ENCODE assay signal across 8 cellular contexts in genomic region chr6:34223964-34224940, GRCh38. TPM values are rescaled to one million over a fixed set of nuclear protein-coding genes. Genes with fewer than 3 reads are reported as not detected.
DNase-seq lines count a peak whose midpoint lies in the region; TF ChIP-seq lines count a peak whose summit lies in the region.

No MANE protein-coding gene starts in this region.

- H3K4me2 ChIP-seq in Loucy (ENCODE audit: low read depth, low read length, poor library complexity, severe bottlenecking): peak overlapping the region; percentile 88
- H3K4me2 ChIP-seq in neuronal stem cell (ENCODE audit: insufficient read depth, low read length, poor library complexity, severe bottlenecking): peak overlapping the region; percentile 69

- peak overlapping the region; percentile 72 for H4K8ac ChIP-seq in neuronal stem cell (ENCODE audit: low read depth, low read length)

- peak overlapping the region; percentile 96 for H3K23ac ChIP-seq in neuronal stem cell (ENCODE audit: low read depth, low read length, poor library complexity)

- peak overlapping the region; percentile 91 for H2BK5ac ChIP-seq in neuronal stem cell (ENCODE audit: low read length)

- no peaks in the 10 kb centered on the region for H3K9me2 ChIP-seq in Loucy (replicated peaks; ENCODE audit: low read depth, low read length)

- H2AK5ac ChIP-seq in neuronal stem cell (ENCODE audit: low read depth, low read length): peak overlapping the region; percentile 99

- peak overlapping the region; percentile 94 for H4K91ac ChIP-seq in neuronal stem cell (ENCODE audit: low read depth, low read length, poor library complexity)

- H3K9me3 ChIP-seq in Loucy (ENCODE audit: insufficient read depth, low read depth, low read length): no peaks in the 10 kb centered on the region
- H3K9me3 ChIP-seq in neuronal stem cell (replicated peaks in 1 of 2; ENCODE audit: control insufficient read depth in 2 of 2, insufficient read depth in 1 of 2, low read depth in 1 of 2, low read length in 2 of 2): no peaks in the 10 kb centered on the region
- no peaks in the 10 kb centered on the region for H3K9me3 ChIP-seq in subcutaneous abdominal adipose tissue (ENCODE audit: control insufficient read depth in 5 of 5, low read length in 5 of 5)

- peak overlapping the region; percentile 90 for H3K9ac ChIP-seq in Loucy (ENCODE audit: low read depth, low read length, poor library complexity, severe bottlenecking)
- peak overlapping the region; percentile 77 for H3K9ac ChIP-seq in neuronal stem cell (ENCODE audit: low read depth, low read length, poor library complexity)
- H3K9ac ChIP-seq in subcutaneous abdominal adipose tissue (ENCODE audit: low read length in 5 of 5): peak overlapping the region; percentile 42 to 96 (median 87)

- TF ChIP-seq CTCF in Loucy (conservative IDR thresholded peaks at IDR 0.05; ENCODE audit: low read length): no peak

- H3K4me3 ChIP-seq in H7 (ENCODE audit: insufficient read depth, low read depth, low read length) (peak overlapping the region; percentile 55), Loucy (ENCODE audit: low read length, poor library complexity, severe bottlenecking) (peak overlapping the region; percentile 80), neuronal stem cell (ENCODE audit: low read length in 2 of 2) (peak overlapping the region; percentile 38 to 54), subcutaneous abdominal adipose tissue (ENCODE audit: low read depth in 1 of 5, low read length in 5 of 5) (peak overlapping the region; percentile 63 to 82 (median 72))

- H3K4me1 ChIP-seq in Loucy (ENCODE audit: insufficient read depth, low read length, poor library complexity, severe bottlenecking) (peaks cover 26% of the 10 kb centered on the region), neuronal stem cell (ENCODE audit: control insufficient read depth in 2 of 2, insufficient read depth in 1 of 2, low read depth in 1 of 2, low read length in 2 of 2) (peaks cover 12 to 24% of the 10 kb centered on the region in 2 donors), subcutaneous abdominal adipose tissue (ENCODE audit: control insufficient read depth in 5 of 5, insufficient read depth in 5 of 5, low read length in 5 of 5) (peaks cover 0 to 16% (median 14%) of the 10 kb centered on the region in 5 donors)

- peak; percentile 98 for DNase-seq in ELR (ENCODE audit: low read depth)
- peak; percentile 99 for DNase-seq in H7
- DNase-seq in SIG-M5 treated with dmso at 0.1 percent for 504 hours (lab: John Stamatoyannopoulos, UW; ENCODE audit: unreplicated experiment): peak; percentile 88
- peak; percentile 81 to 92 (median 86) for DNase-seq in activated naive CD4-positive, alpha-beta T cell (lab: John Stamatoyannopoulos, UW)
- peak; percentile 87 for DNase-seq in foreskin melanocyte
- peak; percentile 85 for DNase-seq in neuronal stem cell (ENCODE audit: low spot score)

- no peaks in the 10 kb centered on the region for H3F3A ChIP-seq in Loucy (ENCODE audit: low read depth)

- WGBS in neuronal stem cell (ENCODE audit: extremely low coverage in 2 of 2, insufficient read length in 2 of 2, insufficient replicate concordance in 1 of 2), 2 donors: no CpG with 5 or more reads among the region's 55 CpGs

- H3K36me3 ChIP-seq in H7 (replicated peaks; ENCODE audit: control insufficient read depth, insufficient read depth, low read length) (no peaks in the 10 kb centered on the region), Loucy (ENCODE audit: insufficient read depth, low read length) (no peaks in the 10 kb centered on the region), neuronal stem cell (replicated peaks in 1 of 2; ENCODE audit: control insufficient read depth in 2 of 2, insufficient read depth in 2 of 2, low read length in 2 of 2) (no peaks in the 10 kb centered on the region), subcutaneous abdominal adipose tissue (ENCODE audit: control insufficient read depth in 5 of 5, insufficient read depth in 5 of 5, low read length in 5 of 5) (no peaks in the 10 kb centered on the region)

- peak overlapping the region; percentile 99 for H2BK15ac ChIP-seq in neuronal stem cell (ENCODE audit: low read length)

- H2BK120ac ChIP-seq in neuronal stem cell (ENCODE audit: low read depth, low read length): peak overlapping the region; percentile 85

- no peaks in the 10 kb centered on the region for H3K79me1 ChIP-seq in neuronal stem cell (ENCODE audit: low read depth, low read length)

- H3K79me2 ChIP-seq in Loucy (ENCODE audit: insufficient read depth, low read length): no peaks in the 10 kb centered on the region

- peak overlapping the region; percentile 98 for H3K18ac ChIP-seq in neuronal stem cell (ENCODE audit: low read length)

- H3K14ac ChIP-seq in neuronal stem cell (ENCODE audit: low read length): no peak overlapping the region

- H2AFZ ChIP-seq in Loucy (ENCODE audit: low read length) (peak overlapping the region; percentile 98), neuronal stem cell (ENCODE audit: low read length) (peak overlapping the region; percentile 92)

- H3K4ac ChIP-seq in neuronal stem cell (ENCODE audit: low read length): peak overlapping the region; percentile 93

- H3K27me3 ChIP-seq in H7 (ENCODE audit: control insufficient read depth, insufficient read depth, low read length) (no peaks in the 10 kb centered on the region), Loucy (ENCODE audit: insufficient read depth, low read length, poor library complexity, severe bottlenecking) (no peaks in the 10 kb centered on the region), neuronal stem cell (ENCODE audit: control insufficient read depth in 3 of 3, insufficient read depth in 3 of 3, low read depth in 1 of 3, low read length in 3 of 3) (no peaks in the 10 kb centered on the region), subcutaneous abdominal adipose tissue (ENCODE audit: control insufficient read depth in 5 of 5, insufficient read depth in 4 of 5, low read length in 5 of 5) (no peaks in the 10 kb centered on the region)

- H4K20me1 ChIP-seq in Loucy (ENCODE audit: insufficient read depth, low read length, poor library complexity, severe bottlenecking): no peaks in the 10 kb centered on the region

- peak overlapping the region; percentile 46 for H2BK12ac ChIP-seq in neuronal stem cell (ENCODE audit: low read length)

- H3K27ac ChIP-seq in neuronal stem cell (replicated peaks; ENCODE audit: low read length): peak overlapping the region; percentile 84
- H3K27ac ChIP-seq in subcutaneous abdominal adipose tissue (ENCODE audit: low read depth, low read length): peak overlapping the region; percentile 93

RNA-seq across cellular contexts. Expression of gene HMGA1, which starts 12.4 kb away (rescaled TPM):
- total RNA-seq in H7 (2014; rRNA removed; shearing (Covaris generic)): 1,768 and 1,892 TPM in 2 replicates
- polyA plus RNA-seq in neuronal stem cell (2013, experiment 1 of 2): 2,319 TPM
- polyA plus RNA-seq in neuronal stem cell (2013, experiment 2 of 2): 2,280 TPM

RNA-seq across cellular contexts. Expression of gene SMIM29, which starts 24.6 kb away (rescaled TPM):
- total RNA-seq in H7 (2014; rRNA removed; shearing (Covaris generic)): 12.4 and 24.5 TPM in 2 replicates
- polyA plus RNA-seq in neuronal stem cell (2013, experiment 1 of 2): 6.3 TPM
- polyA plus RNA-seq in neuronal stem cell (2013, experiment 2 of 2): 6.1 TPM

Comparison
In these comparisons a context has a peak if more than half of its experiments do, and no peak if none do; other contexts are left out.
1. Peak in every context shown above with its lines: DNase-seq, H3K4me3 ChIP-seq and H3K27ac ChIP-seq.